9 cellular contexts compared by ENCODE assay signal in the genomic region with DNA sequence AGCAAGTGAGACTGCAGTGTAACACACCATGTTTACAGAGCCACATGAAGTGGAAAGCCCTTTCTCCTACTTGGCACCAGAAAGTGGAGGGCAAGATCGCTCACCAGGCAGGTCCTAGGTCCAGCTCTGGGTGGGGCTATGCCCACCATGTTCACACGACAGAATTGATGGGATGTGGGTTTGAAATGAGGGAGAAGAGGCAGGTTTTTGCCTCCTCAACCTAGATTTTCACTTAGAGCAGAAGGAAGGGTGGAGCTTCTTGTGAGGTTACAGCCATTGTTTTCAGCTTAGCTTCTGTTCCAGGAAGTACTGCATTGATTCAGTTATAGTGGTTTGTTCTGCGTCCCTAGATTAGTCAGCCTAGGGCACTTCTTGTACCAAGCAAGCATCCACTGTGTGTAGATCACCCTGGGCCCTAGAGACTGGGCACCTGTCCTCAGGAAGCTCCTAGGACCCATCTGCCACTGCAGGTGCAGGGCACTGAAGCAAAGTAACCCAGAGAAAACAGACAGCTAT.
DNase-seq lines count a peak whose midpoint lies in the region; ATAC-seq and TF ChIP-seq lines count a peak whose summit lies in the region.
"Had no signal": no experiment of that assay in that cellular context is flagged by ENCODE, and none has a peak within 500 bp of the region (broad histone marks: within the 10 kb centered on the region; RNA-seq: fewer than 3 reads in every experiment).

No MANE protein-coding gene starts in this region.

- no peak overlapping the region for H3K27ac ChIP-seq in subcutaneous abdominal adipose tissue (ENCODE audit: low read depth, low read length)
- H3K27ac ChIP-seq: 22Rv1 had no signal

- DNase-seq in DMS153 (lab: John Stamatoyannopoulos, UW) (peak; percentile 49), DMS153 treated with DMSO at 0.1 percent for 48 hours (lab: John Stamatoyannopoulos, UW; ENCODE audit: unreplicated experiment) (no peak), UCSD-AML1 (lab: John Stamatoyannopoulos, UW; ENCODE audit: unreplicated experiment) (peak; percentile 37), epithelial cell of esophagus (ENCODE audit: low read depth) (peak; percentile 20), NCI-H1436 treated with DMSO at 0.1 percent for 48 hours (lab: John Stamatoyannopoulos, UW) (no peak), NCI-H2227 treated with DMSO at 0.1 percent for 48 hours (lab: John Stamatoyannopoulos, UW) (no peak)

- no peak for TF ChIP-seq CTCF in epithelial cell of esophagus (IDR thresholded peaks at IDR 0.05; ENCODE audit: insufficient read depth, low read depth, low read length, missing control alignments)

- peak; percentile 36 for ATAC-seq in HG03095 (IDR thresholded peaks at IDR 0.05; ENCODE audit: unreplicated experiment)

- H3K36me3 ChIP-seq in subcutaneous abdominal adipose tissue (ENCODE audit: control insufficient read depth in 5 of 5, insufficient read depth in 5 of 5, low read length in 5 of 5) = no peaks in the 10 kb centered on the region

- H3K9me3 ChIP-seq in subcutaneous abdominal adipose tissue (ENCODE audit: control insufficient read depth in 5 of 5, low read length in 5 of 5) = no peaks in the 10 kb centered on the region

- H3K27me3 ChIP-seq in subcutaneous abdominal adipose tissue (ENCODE audit: control insufficient read depth in 5 of 5, insufficient read depth in 4 of 5, low read length in 5 of 5) = no peaks in the 10 kb centered on the region

- H3K4me3 ChIP-seq in epithelial cell of esophagus (ENCODE audit: low read length) (no peak overlapping the region), subcutaneous abdominal adipose tissue (ENCODE audit: low read depth in 1 of 5, low read length in 5 of 5) (peak overlapping the region in 4 of 5 donors; percentile 32 to 67 (median 54))

- H3K9ac ChIP-seq in subcutaneous abdominal adipose tissue (ENCODE audit: low read length in 5 of 5) = peak overlapping the region in 1 of 5 donors; percentile 41

- peaks cover 0 to 12% (median 0%) of the 10 kb centered on the region in 5 donors for H3K4me1 ChIP-seq in subcutaneous abdominal adipose tissue (ENCODE audit: control insufficient read depth in 5 of 5, insufficient read depth in 5 of 5, low read length in 5 of 5)

Comparison
In these comparisons a context has a peak if more than half of its experiments do, and no peak if none do; other contexts are left out.
1. DNase-seq: peak in DMS153 (single experiment), UCSD-AML1 (single experiment) and epithelial cell of esophagus (single experiment); none in DMS153 treated with DMSO at 0.1 percent for 48 hours (single experiment), NCI-H1436 treated with DMSO at 0.1 percent for 48 hours (single experiment) and NCI-H2227 treated with DMSO at 0.1 percent for 48 hours (single experiment).